ENCODE assay signal across 35 cellular contexts in genomic region chr19:40271706-40272105, GRCh38. TPM values are rescaled to one million over a fixed set of nuclear protein-coding genes. Genes with fewer than 3 reads are reported as not detected.
"Had no signal": no experiment of that assay in that cellular context is flagged by ENCODE, and none has a peak within 500 bp of the region (broad histone marks: within the 10 kb centered on the region; RNA-seq: fewer than 3 reads in every experiment).

No MANE protein-coding gene starts in this region.

- H3K4me3 ChIP-seq: adrenal gland, ascending aorta, esophagus muscularis mucosa, heart right ventricle, lung, mucosa of descending colon, pancreas, prostate gland, skin epidermis, suprapubic skin, tibial nerve had no signal

- H3K27me3 ChIP-seq: adrenal gland, ascending aorta, brain microvascular endothelial cell, esophagus muscularis mucosa, foreskin keratinocyte, heart right ventricle, pancreas, suprapubic skin, tibial nerve had no signal

- H3K36me3 ChIP-seq: adrenal gland, pancreas, prostate gland had no signal

- H3K9me3 Mint-ChIP-seq: activated naive CD4-positive, alpha-beta T cell treated with anti-CD3 and anti-CD28 coated beads for 36 hours; activated naive CD8-positive, alpha-beta T cell treated with anti-CD3 and anti-CD28 coated beads for 36 hours; activated T-helper 1 cell treated with anti-CD3 and anti-CD28 coated beads, Interleukin-12 subunit alpha, Interleukin-12 subunit beta, Interleukin-2, Interleukin-4 antibody, amounts not matched to agents 30 ng/mL and 10 ng/mL and 1 ng/mL, durations not matched to agents 14 hours and 24 hours and 36 hours; natural killer cell treated with Interleukin-12 subunit alpha and Interleukin-12 subunit beta and Interleukin-15 and Interleukin-18, amount 100 ng/mL, for 72 hours; stimulated activated memory B cell treated with anti-CD40 and anti-IgM and Interleukin-4, amounts not matched to agents 10 μg/mL and 1 μg/mL and 100 μg/mL, for 72 hours; T-helper 2 cell treated with Interferon-gamma antibody and Interleukin-4, amounts not matched to agents 5 μg/mL and 100 μg/mL, for 36 hours had no signal

- H3K4me1 ChIP-seq: foreskin keratinocyte had no signal

- H3K27ac ChIP-seq: adrenal gland, ascending aorta, brain microvascular endothelial cell, esophagus muscularis mucosa, foreskin keratinocyte, pancreas, prostate gland, skin epidermis, suprapubic skin, tibial nerve had no signal

- H3K9me3 ChIP-seq: adrenal gland, ascending aorta, esophagus muscularis mucosa, heart right ventricle, mucosa of descending colon, pancreas, prostate gland, suprapubic skin, tibial nerve had no signal

- H3K27ac Mint-ChIP-seq: activated CD4-positive, alpha-beta T cell treated with anti-CD3 and anti-CD28 coated beads for 36 hours; activated naive CD4-positive, alpha-beta T cell treated with anti-CD3 and anti-CD28 coated beads for 36 hours; activated T-helper 1 cell treated with anti-CD3 and anti-CD28 coated beads, Interleukin-12 subunit alpha, Interleukin-12 subunit beta, Interleukin-2, Interleukin-4 antibody, amounts not matched to agents 30 ng/mL and 10 ng/mL and 1 ng/mL, durations not matched to agents 14 hours and 24 hours and 36 hours; natural killer cell treated with Interleukin-12 subunit alpha and Interleukin-12 subunit beta and Interleukin-15 and Interleukin-18, amount 100 ng/mL, for 72 hours; stimulated activated memory B cell treated with anti-CD40 and anti-IgM and Interleukin-4, amounts not matched to agents 10 μg/mL and 1 μg/mL and 100 μg/mL, for 72 hours; T-helper 2 cell treated with Interferon-gamma antibody and Interleukin-4, amounts not matched to agents 5 μg/mL and 100 μg/mL, for 36 hours had no signal

- H3K27me3 Mint-ChIP-seq: activated CD4-positive, alpha-beta T cell treated with anti-CD3 and anti-CD28 coated beads for 36 hours; activated naive CD8-positive, alpha-beta T cell treated with anti-CD3 and anti-CD28 coated beads for 36 hours; natural killer cell treated with Interleukin-12 subunit alpha and Interleukin-12 subunit beta and Interleukin-15 and Interleukin-18, amount 100 ng/mL, for 72 hours; stimulated activated memory B cell treated with anti-CD40 and anti-IgM and Interleukin-4, amounts not matched to agents 10 μg/mL and 1 μg/mL and 100 μg/mL, for 72 hours had no signal

- DNase-seq: activated CD4-positive, alpha-beta T cell treated with anti-CD3 and anti-CD28 coated beads for 36 hours; activated CD4-positive, CD25-positive, alpha-beta regulatory T cell; activated effector memory CD4-positive, alpha-beta T cell treated with anti-CD3 and anti-CD28 coated beads, Interleukin-2, amount 50 U/mL, for 16 hours; activated naive CD4-positive, alpha-beta T cell treated with anti-CD3 and anti-CD28 coated beads for 36 hours; activated naive CD8-positive, alpha-beta T cell treated with anti-CD3 and anti-CD28 coated beads for 36 hours; activated T-cell treated with anti-CD3 and anti-CD28 coated beads for 4 hours; adrenal gland; brain microvascular endothelial cell; cortex of kidney; foreskin keratinocyte; heart right ventricle; kidney glomerular epithelial cell; mucosa of descending colon; retina; stimulated activated CD4-positive, alpha-beta T cell treated with anti-CD3 and anti-CD28 coated beads, Interleukin-4, amount 100 ng/mL, for 24 hours; T-helper 1 cell had no signal

- H3K4me3 Mint-ChIP-seq: activated CD4-positive, alpha-beta T cell treated with anti-CD3 and anti-CD28 coated beads for 36 hours; activated naive CD4-positive, alpha-beta T cell treated with anti-CD3 and anti-CD28 coated beads for 36 hours; activated naive CD8-positive, alpha-beta T cell treated with anti-CD3 and anti-CD28 coated beads for 36 hours; activated T-helper 1 cell treated with anti-CD3 and anti-CD28 coated beads, Interleukin-12 subunit alpha, Interleukin-12 subunit beta, Interleukin-2, Interleukin-4 antibody, amounts not matched to agents 30 ng/mL and 10 ng/mL and 1 ng/mL, durations not matched to agents 14 hours and 24 hours and 36 hours; natural killer cell treated with Interleukin-12 subunit alpha and Interleukin-12 subunit beta and Interleukin-15 and Interleukin-18, amount 100 ng/mL, for 72 hours; stimulated activated memory B cell treated with anti-CD40 and anti-IgM and Interleukin-4, amounts not matched to agents 10 μg/mL and 1 μg/mL and 100 μg/mL, for 72 hours; T-helper 2 cell treated with Interferon-gamma antibody and Interleukin-4, amounts not matched to agents 5 μg/mL and 100 μg/mL, for 36 hours had no signal

- ATAC-seq: activated CD4-positive, alpha-beta T cell treated with anti-CD3 and anti-CD28 coated beads for 36 hours; foreskin keratinocyte; heart right ventricle; left lobe of liver; mucosa of descending colon; natural killer cell treated with Interleukin-12 subunit alpha and Interleukin-12 subunit beta and Interleukin-15 and Interleukin-18, amount 100 ng/mL, for 72 hours; pancreas; sciatic nerve; stimulated activated memory B cell treated with anti-CD40 and anti-IgM and Interleukin-4, amounts not matched to agents 10 μg/mL and 1 μg/mL and 100 μg/mL, for 72 hours had no signal

- H3K36me3 Mint-ChIP-seq: natural killer cell treated with Interleukin-12 subunit alpha and Interleukin-12 subunit beta and Interleukin-15 and Interleukin-18, amount 100 ng/mL, for 72 hours had no signal

RNA-seq across cellular contexts. Expression of gene CCNP, which starts 45.2 kb away (rescaled TPM):
- total RNA-seq: activated naive CD4-positive, alpha-beta T cell treated with anti-CD3 and anti-CD28 coated beads for 36 hours; activated naive CD8-positive, alpha-beta T cell treated with anti-CD3 and anti-CD28 coated beads for 36 hours; activated T-helper 1 cell treated with anti-CD3 and anti-CD28 coated beads, Interleukin-12 subunit alpha, Interleukin-12 subunit beta, Interleukin-2, Interleukin-4 antibody, amounts not matched to agents 30 ng/mL and 10 ng/mL and 1 ng/mL, durations not matched to agents 14 hours and 24 hours and 36 hours; ascending aorta; glomerular endothelial cell; heart right ventricle; myocyte; ureter had no signal

RNA-seq across cellular contexts. Expression of gene TTC9B, which starts 53.5 kb away (rescaled TPM):
- total RNA-seq: activated CD4-positive, alpha-beta T cell treated with anti-CD3 and anti-CD28 coated beads for 36 hours; activated naive CD4-positive, alpha-beta T cell treated with anti-CD3 and anti-CD28 coated beads for 36 hours; activated naive CD8-positive, alpha-beta T cell treated with anti-CD3 and anti-CD28 coated beads for 36 hours; activated T-helper 1 cell treated with anti-CD3 and anti-CD28 coated beads, Interleukin-12 subunit alpha, Interleukin-12 subunit beta, Interleukin-2, Interleukin-4 antibody, amounts not matched to agents 30 ng/mL and 10 ng/mL and 1 ng/mL, durations not matched to agents 14 hours and 24 hours and 36 hours; ascending aorta; cardiac septum; esophagus muscularis mucosa; foreskin keratinocyte; glomerular endothelial cell; heart right ventricle; left lobe of liver; lung; mesenteric fat pad; myocyte; natural killer cell treated with Interleukin-12 subunit alpha and Interleukin-12 subunit beta and Interleukin-15 and Interleukin-18, amount 100 ng/mL, for 72 hours; pancreas; prostate gland; sciatic nerve; suprapubic skin; ureter had no signal
- polyA plus RNA-seq: foreskin keratinocyte, heart right ventricle, lung had no signal
